Comparison of ENCODE assay signal across 36 cellular contexts in genomic region chr4:99661907-99662306, GRCh38. TPM values are rescaled to one million over a fixed set of nuclear protein-coding genes. Genes with fewer than 3 reads are reported as not detected.
"Had no signal": no experiment of that assay in that cellular context is flagged by ENCODE, and none has a peak within 500 bp of the region (broad histone marks: within the 10 kb centered on the region; RNA-seq: fewer than 3 reads in every experiment).

No MANE protein-coding gene starts in this region.

- H3K4me3 ChIP-seq: adrenal gland, breast epithelium, cardiac muscle cell, esophagus muscularis mucosa, gastrocnemius medialis had no signal

- H3K27ac ChIP-seq: adrenal gland, breast epithelium, cardiac muscle cell, esophagus muscularis mucosa, foreskin keratinocyte, gastrocnemius medialis, WERI-Rb-1 had no signal

- DNase-seq: activated B cell treated with CpG ODN at 0.5 μM for 24 hours; activated CD4-positive, alpha-beta memory T cell treated with anti-CD3 and anti-CD28 coated beads for 36 hours; activated CD4-positive, alpha-beta T cell treated with anti-CD3 and anti-CD28 coated beads for 48 hours; activated CD8-positive, alpha-beta memory T cell treated with anti-CD3 and anti-CD28 coated beads, Interleukin-2, amount 10 ng/mL, durations not matched to agents 7 days and 5 days; activated CD8-positive, alpha-beta memory T cell treated with anti-CD3 and anti-CD28 coated beads, Interleukin-2, amount 50 U/mL, for 4 hours; activated CD8-positive, alpha-beta T cell treated with anti-CD3 and anti-CD28 coated beads, Interleukin-2, amount 10 ng/mL, durations not matched to agents 7 days and 5 days; activated effector memory CD4-positive, alpha-beta T cell treated with anti-CD3 and anti-CD28 coated beads, Interleukin-2, amount 50 U/mL, for 16 hours; activated naive CD4-positive, alpha-beta T cell treated with anti-CD3 and anti-CD28 coated beads for 36 hours; activated naive CD8-positive, alpha-beta T cell treated with anti-CD3 and anti-CD28 coated beads for 36 hours; activated naive CD8-positive, alpha-beta T cell treated with anti-CD3 and anti-CD28 coated beads, Interleukin-2, amount 50 U/mL, for 24 hours; activated T-cell treated with anti-CD3 and anti-CD28 coated beads, Interleukin-2, amount 50 U/mL, for 1 hour; activated T-cell treated with anti-CD3 and anti-CD28 coated beads, Interleukin-2, amount 50 U/mL, for 48 hours; adrenal gland; amygdala; aorta; cortex of kidney; dermis blood vessel endothelial cell; effector CD4-positive, alpha-beta T cell; effector memory CD8-positive, alpha-beta T cell; erythroblast; foreskin keratinocyte; gastrocnemius medialis; glutamatergic neuron; T-helper 1 cell; T-helper 17 cell; T1000; WERI-Rb-1 had no signal

- FAIRE-seq: colon had no signal

- ATAC-seq: activated CD4-positive, CD25-positive, alpha-beta regulatory T cell treated with anti-CD3 and anti-CD28 coated beads, Interleukin-2, amount 50 U/mL, for 24 hours; activated CD8-positive, alpha-beta memory T cell treated with anti-CD3 and anti-CD28 coated beads, Interleukin-2, amount 10 ng/mL, durations not matched to agents 7 days and 5 days; activated CD8-positive, alpha-beta T cell treated with anti-CD3 and anti-CD28 coated beads, Interleukin-2, amount 10 ng/mL, durations not matched to agents 7 days and 5 days; activated naive CD8-positive, alpha-beta T cell treated with anti-CD3 and anti-CD28 coated beads, Interleukin-2, amount 50 U/mL, for 24 hours; effector memory CD8-positive, alpha-beta T cell; foreskin keratinocyte; gastrocnemius medialis; T-helper 17 cell had no signal

- H3K9me3 ChIP-seq: adrenal gland, breast epithelium, esophagus muscularis mucosa, gastrocnemius medialis had no signal

- H3K36me3 ChIP-seq: adrenal gland, breast epithelium, cardiac muscle cell, esophagus muscularis mucosa, gastrocnemius medialis, WERI-Rb-1 had no signal

- H3K4me1 ChIP-seq: breast epithelium, foreskin keratinocyte had no signal

- H3K27me3 ChIP-seq: adrenal gland, breast epithelium, cardiac muscle cell, esophagus muscularis mucosa, foreskin keratinocyte, gastrocnemius medialis had no signal

RNA-seq across cellular contexts. Expression of gene C4orf54, which starts 4.3 kb away (rescaled TPM):
- total RNA-seq: activated B cell treated with CpG ODN at 0.5 μM for 24 hours; activated CD4-positive, alpha-beta memory T cell treated with anti-CD3 and anti-CD28 coated beads for 36 hours; activated CD8-positive, alpha-beta memory T cell treated with anti-CD3 and anti-CD28 coated beads for 36 hours; activated CD8-positive, alpha-beta memory T cell treated with anti-CD3 and anti-CD28 coated beads, Interleukin-2, amount 10 ng/mL, durations not matched to agents 7 days and 5 days; activated CD8-positive, alpha-beta T cell treated with anti-CD3 and anti-CD28 coated beads, Interleukin-2, amount 10 ng/mL, durations not matched to agents 7 days and 5 days; activated naive CD4-positive, alpha-beta T cell treated with anti-CD3 and anti-CD28 coated beads for 36 hours; activated naive CD8-positive, alpha-beta T cell treated with anti-CD3 and anti-CD28 coated beads for 36 hours; activated T-helper 1 cell treated with anti-CD3 and anti-CD28 coated beads, Interleukin-12 subunit alpha, Interleukin-12 subunit beta, Interleukin-2, Interleukin-4 antibody, amounts not matched to agents 30 ng/mL and 10 ng/mL and 1 ng/mL, durations not matched to agents 14 hours and 24 hours and 36 hours; activated T-helper 2 cell treated with anti-CD3 and anti-CD28 coated beads, Interferon-gamma antibody, Interleukin-2, Interleukin-4, amounts not matched to agents 10 μg/mL and 5 μg/mL and 100 μg/mL, durations not matched to agents 14 hours and 24 hours and 36 hours; breast epithelium; chondrocyte; foreskin keratinocyte; T-helper 17 cell had no signal
- polyA plus RNA-seq: cardiac muscle cell, foreskin keratinocyte had no signal
